ENCODE assay signal across 8 cellular contexts in genomic region chr6:149316740-149317655, GRCh38. TPM values are rescaled to one million over a fixed set of nuclear protein-coding genes. Genes with fewer than 3 reads are reported as not detected.
A peak's percentile ranks its signal among the peaks of the same experiment; 100 is the strongest.
DNase-seq lines count a peak whose midpoint lies in the region; ATAC-seq and TF ChIP-seq lines count a peak whose summit lies in the region.

No MANE protein-coding gene starts in this region.

- DNase-seq in NCI-H2171 (lab: John Stamatoyannopoulos, UW), result peak; percentile 91
- DNase-seq in WERI-Rb-1, result peak; percentile 89
- DNase-seq in breast epithelium (ENCODE audit: low spot score in 2 of 2), result peak; percentile 82 to 87
- peak; percentile 90 to 92 (median 90) for DNase-seq in immature natural killer cell
- DNase-seq in smooth muscle cell of the brain vasculature (ENCODE audit: low read depth, low spot score), result peak; percentile 74

- H3K79me2 ChIP-seq in ACC112 (ENCODE audit: control insufficient read depth, insufficient read depth, low read length, unreplicated experiment), result peaks cover 47% of the 10 kb centered on the region

- H3K4me1 ChIP-seq in ACC112 (ENCODE audit: control insufficient read depth, insufficient read depth, low read length, unreplicated experiment) (peaks cover 15% of the 10 kb centered on the region), breast epithelium (peaks cover 0 to 8% of the 10 kb centered on the region in 2 donors)

- H3K27ac Mint-ChIP-seq in immature natural killer cell, result peak overlapping the region; percentile 61 to 86 (median 82)

- H3K9me3 Mint-ChIP-seq in immature natural killer cell, result no peaks in the 10 kb centered on the region

- H3K36me3 Mint-ChIP-seq in immature natural killer cell, result no peaks in the 10 kb centered on the region

- peak overlapping the region; percentile 81 to 88 (median 85) for H3K4me3 Mint-ChIP-seq in immature natural killer cell

- intact Hi-C loops in breast epithelium (cut with DNase I; ENCODE audit: low total_unique reads), result no loop called here

- H3K4me1 Mint-ChIP-seq in immature natural killer cell, result peaks cover 26 to 37% of the 10 kb centered on the region in 2 donors

- peaks cover 3 to 10% (median 4%) of the 10 kb centered on the region in 3 donors for H3K27me3 Mint-ChIP-seq in immature natural killer cell (ENCODE audit: low read depth in 3 of 3)

- H3K36me3 ChIP-seq in ACC112 (ENCODE audit: insufficient read depth, low read length) (no peaks in the 10 kb centered on the region), WERI-Rb-1 (peaks cover 2% of the 10 kb centered on the region), breast epithelium (no peaks in the 10 kb centered on the region)

- H3K4me3 ChIP-seq in ACC112 (ENCODE audit: low read depth, low read length), result peak overlapping the region; percentile 97
- peak overlapping the region; percentile 94 for H3K4me3 ChIP-seq in WERI-Rb-1 (ENCODE audit: low read depth, low read length)
- peak overlapping the region; percentile 96 to 97 (median 96) for H3K4me3 ChIP-seq in breast epithelium

- no peaks in the 10 kb centered on the region for H3K9me3 ChIP-seq in WERI-Rb-1 (ENCODE audit: severe bottlenecking)
- H3K9me3 ChIP-seq in breast epithelium, result no peaks in the 10 kb centered on the region

- TF ChIP-seq CTCF in WERI-Rb-1 (IDR thresholded peaks at IDR 0.05; ENCODE audit: low read depth, low read length) (no peak), breast epithelium (IDR thresholded peaks at IDR 0.05) (peak in 1 of 3 donors; percentile 28)

- H3K27ac ChIP-seq in ACC112 (ENCODE audit: low read depth, low read length), result peak overlapping the region; percentile 87
- peak overlapping the region; percentile 94 for H3K27ac ChIP-seq in WERI-Rb-1
- peak overlapping the region; percentile 99 for H3K27ac ChIP-seq in breast epithelium

- H3K27me3 ChIP-seq in ACC112 (ENCODE audit: insufficient read depth, low read length) (no peaks in the 10 kb centered on the region), WERI-Rb-1 (ENCODE audit: insufficient read depth, low read depth, severe bottlenecking) (no peaks in the 10 kb centered on the region), breast epithelium (no peaks in the 10 kb centered on the region)

- peak; percentile 39 for TF ChIP-seq POLR2A in breast epithelium (IDR thresholded peaks at IDR 0.05)

- H2AFZ ChIP-seq in ACC112 (ENCODE audit: low read length, unreplicated experiment), result peak overlapping the region; percentile 97

- ATAC-seq in GM18861 (IDR thresholded peaks at IDR 0.05; ENCODE audit: unreplicated experiment) (peak; percentile 58), HG03066 (IDR thresholded peaks at IDR 0.05; ENCODE audit: low read depth, unreplicated experiment) (peak; percentile 82)

RNA-seq across cellular contexts. Expression of gene TAB2, which starts 0.5 kb away (rescaled TPM):
- total RNA-seq in breast epithelium, result 10 to 100 TPM; 63.3 to 91.0 (median 75.8) TPM
- 1 to 10 TPM; 1.1 to 8.5 (median 3.8) TPM for polyA plus RNA-seq in immature natural killer cell

Comparison
In these comparisons a context has a peak if more than half of its experiments do, and no peak if none do; other contexts are left out.
1. Peak in every context shown above with its lines: DNase-seq, ATAC-seq, H3K4me3 ChIP-seq and H3K27ac ChIP-seq.